ENCODE assay signal across 1 cellular context in the genomic region with DNA sequence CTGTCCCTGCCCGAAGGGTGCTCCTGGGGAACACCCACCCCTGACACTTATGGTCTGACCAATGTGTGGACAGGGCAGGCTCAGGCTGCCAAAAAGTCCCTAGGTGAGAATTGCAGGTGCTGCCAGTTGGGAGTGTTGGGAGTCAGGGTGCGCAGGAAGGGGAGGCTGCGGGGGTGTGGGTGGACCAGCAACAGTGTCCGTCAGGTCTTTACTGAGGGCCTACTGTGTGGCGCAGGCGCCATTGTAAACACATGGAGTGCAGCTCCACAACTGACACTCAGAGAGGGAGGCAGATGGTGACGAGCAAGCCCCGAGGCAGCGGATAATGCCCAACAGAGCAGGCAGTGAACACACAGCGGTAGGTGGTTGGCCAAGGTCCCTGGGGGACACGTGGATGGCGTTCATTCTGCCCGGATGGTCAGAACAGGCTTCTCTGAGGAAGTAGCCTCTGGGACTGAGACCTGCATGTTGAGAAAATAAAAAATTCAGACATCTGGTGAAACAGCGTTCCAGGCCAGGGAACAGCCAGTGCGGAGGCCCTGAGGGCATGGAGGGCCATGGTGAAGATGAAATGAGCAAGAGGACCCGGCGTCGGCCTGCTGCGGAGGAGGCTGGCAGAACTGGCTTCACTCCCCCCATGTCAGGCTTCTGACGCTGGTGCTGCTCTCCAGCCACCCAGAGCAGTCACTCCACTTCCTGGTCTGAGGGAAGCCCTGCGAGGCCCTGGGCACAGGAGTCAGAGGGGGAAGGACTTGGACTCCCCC.
TF ChIP-seq lines count a peak whose summit lies in the region.

No MANE protein-coding gene starts in this region.

TF ChIP-seq in GM23338, 12 proteins besides CTCF, POLR2A, EP300 and RAD21 (continued from another document):
- TF ChIP-seq, protein P1, sequence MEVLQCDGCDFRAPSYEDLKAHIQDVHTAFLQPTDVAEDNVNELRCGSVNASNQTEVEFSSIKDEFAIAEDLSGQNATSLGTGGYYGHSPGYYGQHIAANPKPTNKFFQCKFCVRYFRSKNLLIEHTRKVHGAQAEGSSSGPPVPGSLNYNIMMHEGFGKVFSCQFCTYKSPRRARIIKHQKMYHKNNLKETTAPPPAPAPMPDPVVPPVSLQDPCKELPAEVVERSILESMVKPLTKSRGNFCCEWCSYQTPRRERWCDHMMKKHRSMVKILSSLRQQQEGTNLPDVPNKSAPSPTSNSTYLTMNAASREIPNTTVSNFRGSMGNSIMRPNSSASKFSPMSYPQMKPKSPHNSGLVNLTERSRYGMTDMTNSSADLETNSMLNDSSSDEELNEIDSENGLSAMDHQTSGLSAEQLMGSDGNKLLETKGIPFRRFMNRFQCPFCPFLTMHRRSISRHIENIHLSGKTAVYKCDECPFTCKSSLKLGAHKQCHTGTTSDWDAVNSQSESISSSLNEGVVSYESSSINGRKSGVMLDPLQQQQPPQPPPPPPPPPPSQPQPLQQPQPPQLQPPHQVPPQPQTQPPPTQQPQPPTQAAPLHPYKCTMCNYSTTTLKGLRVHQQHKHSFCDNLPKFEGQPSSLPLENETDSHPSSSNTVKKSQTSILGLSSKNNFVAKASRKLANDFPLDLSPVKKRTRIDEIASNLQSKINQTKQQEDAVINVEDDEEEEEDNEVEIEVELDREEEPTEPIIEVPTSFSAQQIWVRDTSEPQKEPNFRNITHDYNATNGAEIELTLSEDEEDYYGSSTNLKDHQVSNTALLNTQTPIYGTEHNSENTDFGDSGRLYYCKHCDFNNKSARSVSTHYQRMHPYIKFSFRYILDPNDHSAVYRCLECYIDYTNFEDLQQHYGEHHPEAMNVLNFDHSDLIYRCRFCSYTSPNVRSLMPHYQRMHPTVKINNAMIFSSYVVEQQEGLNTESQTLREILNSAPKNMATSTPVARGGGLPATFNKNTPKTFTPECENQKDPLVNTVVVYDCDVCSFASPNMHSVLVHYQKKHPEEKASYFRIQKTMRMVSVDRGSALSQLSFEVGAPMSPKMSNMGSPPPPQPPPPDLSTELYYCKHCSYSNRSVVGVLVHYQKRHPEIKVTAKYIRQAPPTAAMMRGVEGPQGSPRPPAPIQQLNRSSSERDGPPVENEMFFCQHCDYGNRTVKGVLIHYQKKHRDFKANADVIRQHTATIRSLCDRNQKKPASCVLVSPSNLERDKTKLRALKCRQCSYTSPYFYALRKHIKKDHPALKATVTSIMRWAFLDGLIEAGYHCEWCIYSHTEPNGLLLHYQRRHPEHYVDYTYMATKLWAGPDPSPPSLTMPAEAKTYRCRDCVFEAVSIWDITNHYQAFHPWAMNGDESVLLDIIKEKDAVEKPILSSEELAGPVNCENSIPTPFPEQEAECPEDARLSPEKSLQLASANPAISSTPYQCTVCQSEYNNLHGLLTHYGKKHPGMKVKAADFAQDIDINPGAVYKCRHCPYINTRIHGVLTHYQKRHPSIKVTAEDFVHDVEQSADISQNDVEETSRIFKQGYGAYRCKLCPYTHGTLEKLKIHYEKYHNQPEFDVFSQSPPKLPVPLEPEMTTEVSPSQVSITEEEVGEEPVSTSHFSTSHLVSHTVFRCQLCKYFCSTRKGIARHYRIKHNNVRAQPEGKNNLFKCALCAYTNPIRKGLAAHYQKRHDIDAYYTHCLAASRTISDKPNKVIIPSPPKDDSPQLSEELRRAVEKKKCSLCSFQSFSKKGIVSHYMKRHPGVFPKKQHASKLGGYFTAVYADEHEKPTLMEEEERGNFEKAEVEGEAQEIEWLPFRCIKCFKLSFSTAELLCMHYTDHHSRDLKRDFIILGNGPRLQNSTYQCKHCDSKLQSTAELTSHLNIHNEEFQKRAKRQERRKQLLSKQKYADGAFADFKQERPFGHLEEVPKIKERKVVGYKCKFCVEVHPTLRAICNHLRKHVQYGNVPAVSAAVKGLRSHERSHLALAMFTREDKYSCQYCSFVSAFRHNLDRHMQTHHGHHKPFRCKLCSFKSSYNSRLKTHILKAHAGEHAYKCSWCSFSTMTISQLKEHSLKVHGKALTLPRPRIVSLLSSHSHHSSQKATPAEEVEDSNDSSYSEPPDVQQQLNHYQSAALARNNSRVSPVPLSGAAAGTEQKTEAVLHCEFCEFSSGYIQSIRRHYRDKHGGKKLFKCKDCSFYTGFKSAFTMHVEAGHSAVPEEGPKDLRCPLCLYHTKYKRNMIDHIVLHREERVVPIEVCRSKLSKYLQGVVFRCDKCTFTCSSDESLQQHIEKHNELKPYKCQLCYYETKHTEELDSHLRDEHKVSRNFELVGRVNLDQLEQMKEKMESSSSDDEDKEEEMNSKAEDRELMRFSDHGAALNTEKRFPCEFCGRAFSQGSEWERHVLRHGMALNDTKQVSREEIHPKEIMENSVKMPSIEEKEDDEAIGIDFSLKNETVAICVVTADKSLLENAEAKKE (CRISPR knock-in tag; IDR thresholded peaks at IDR 0.05), result no peak
- no peak for TF ChIP-seq CREB1 (CRISPR knock-in tag; IDR thresholded peaks at IDR 0.05; ENCODE audit: low read depth)
- TF ChIP-seq ZNF114 (CRISPR knock-in tag; IDR thresholded peaks at IDR 0.05), result no peak
- no peak for TF ChIP-seq POLR2AphosphoS5 (IDR thresholded peaks at IDR 0.05; ENCODE audit: low read depth)
- TF ChIP-seq EZH2 (IDR thresholded peaks at IDR 0.05; ENCODE audit: low read depth, unreplicated experiment), result no peak
- TF ChIP-seq STAT1 (IDR thresholded peaks at IDR 0.05; ENCODE audit: unreplicated experiment), result no peak
